Comparison of ENCODE assay signal across 28 cellular contexts in genomic region chr3:69896095-69896494, GRCh38.
"Had no signal": no experiment of that assay in that cellular context is flagged by ENCODE, and none has a peak within 500 bp of the region (broad histone marks: within the 10 kb centered on the region; RNA-seq: fewer than 3 reads in every experiment).

No MANE protein-coding gene starts in this region.

- H3K9me3 Mint-ChIP-seq: naive thymus-derived CD4-positive, alpha-beta T cell; natural killer cell; nephron; stimulated activated memory B cell treated with anti-CD40 and anti-IgM and Interleukin-4, amounts not matched to agents 10 μg/mL and 1 μg/mL and 100 μg/mL, for 72 hours; stimulated activated naive CD8-positive, alpha-beta T cell treated with anti-CD3 and anti-CD28 coated beads, Interleukin-15, amount 100 ng/mL, for 72 hours had no signal

- H3K27me3 Mint-ChIP-seq: progenitor cell of endocrine pancreas; stimulated activated memory B cell treated with anti-CD40 and anti-IgM and Interleukin-4, amounts not matched to agents 10 μg/mL and 1 μg/mL and 100 μg/mL, for 72 hours; stimulated activated naive CD8-positive, alpha-beta T cell treated with anti-CD3 and anti-CD28 coated beads, Interleukin-15, amount 100 ng/mL, for 72 hours had no signal

- H3K4me3 Mint-ChIP-seq: naive thymus-derived CD4-positive, alpha-beta T cell; natural killer cell; nephron; stimulated activated memory B cell treated with anti-CD40 and anti-IgM and Interleukin-4, amounts not matched to agents 10 μg/mL and 1 μg/mL and 100 μg/mL, for 72 hours; stimulated activated naive CD8-positive, alpha-beta T cell treated with anti-CD3 and anti-CD28 coated beads, Interleukin-15, amount 100 ng/mL, for 72 hours had no signal

- H3K4me1 ChIP-seq: pancreas, right lobe of liver, tibial nerve, upper lobe of left lung had no signal

- H3K36me3 Mint-ChIP-seq: naive thymus-derived CD4-positive, alpha-beta T cell; natural killer cell; stimulated activated memory B cell treated with anti-CD40 and anti-IgM and Interleukin-4, amounts not matched to agents 10 μg/mL and 1 μg/mL and 100 μg/mL, for 72 hours had no signal

- H3K9me3 ChIP-seq: neutrophil, pancreas, psoas muscle, right lobe of liver, sigmoid colon, thoracic aorta, thyroid gland, tibial nerve, upper lobe of left lung, vagina had no signal

- DNase-seq: naive thymus-derived CD4-positive, alpha-beta T cell; natural killer cell; nucleus accumbens; pancreas; posterior cingulate gyrus; psoas muscle; right cardiac atrium; right lobe of liver; sigmoid colon; small intestine; stimulated activated CD4-positive, alpha-beta T cell treated with anti-CD3 and anti-CD28 coated beads, Interleukin-15, amount 100 ng/mL, for 24 hours; stimulated activated CD4-positive, alpha-beta T cell treated with anti-CD3 and anti-CD28 coated beads, Interleukin-2, amount 100 ng/mL, for 24 hours; stimulated activated CD4-positive, alpha-beta T cell treated with anti-CD3 and anti-CD28 coated beads, Interleukin-2, amount 100 ng/mL, for 48 hours; stimulated activated CD4-positive, alpha-beta T cell treated with anti-CD3 and anti-CD28 coated beads, Interleukin-4, amount 100 ng/mL, for 4 hours; stimulated activated CD8-positive, alpha-beta memory T cell treated with anti-CD3 and anti-CD28 coated beads, Interleukin-4, amount 100 ng/mL, for 48 hours; stimulated activated naive CD4-positive, alpha-beta T cell; stimulated activated naive CD8-positive, alpha-beta T cell treated with anti-CD3 and anti-CD28 coated beads, Interleukin-15, amount 100 ng/mL, for 72 hours; stimulated activated naive CD8-positive, alpha-beta T cell treated with anti-CD3 and anti-CD28 coated beads, Interleukin-15, Interleukin-2, amounts not matched to agents 100 U/mL and 50 U/mL, for 24 hours; thyroid gland; trophoblast cell; upper lobe of left lung had no signal

- H3K27me3 ChIP-seq: neutrophil, pancreas, right lobe of liver, sigmoid colon, thyroid gland, tibial nerve, upper lobe of left lung, vagina had no signal

- H3K27ac Mint-ChIP-seq: naive thymus-derived CD4-positive, alpha-beta T cell; natural killer cell; nephron; progenitor cell of endocrine pancreas; stimulated activated memory B cell treated with anti-CD40 and anti-IgM and Interleukin-4, amounts not matched to agents 10 μg/mL and 1 μg/mL and 100 μg/mL, for 72 hours; stimulated activated naive CD8-positive, alpha-beta T cell treated with anti-CD3 and anti-CD28 coated beads, Interleukin-15, amount 100 ng/mL, for 72 hours had no signal

- H3K4me1 Mint-ChIP-seq: naive thymus-derived CD4-positive, alpha-beta T cell; natural killer cell; nephron; stimulated activated memory B cell treated with anti-CD40 and anti-IgM and Interleukin-4, amounts not matched to agents 10 μg/mL and 1 μg/mL and 100 μg/mL, for 72 hours; stimulated activated naive CD8-positive, alpha-beta T cell treated with anti-CD3 and anti-CD28 coated beads, Interleukin-15, amount 100 ng/mL, for 72 hours had no signal

- H3K27ac ChIP-seq: neutrophil, pancreas, psoas muscle, right lobe of liver, sigmoid colon, thoracic aorta, thyroid gland, tibial nerve, upper lobe of left lung, vagina had no signal

- H3K4me3 ChIP-seq: pancreas, psoas muscle, right lobe of liver, sigmoid colon, thoracic aorta, thyroid gland, tibial nerve, upper lobe of left lung, vagina had no signal

- ATAC-seq: naive thymus-derived CD4-positive, alpha-beta T cell; natural killer cell; pancreas; psoas muscle; right cardiac atrium; right lobe of liver; stimulated activated memory B cell treated with anti-CD40 and anti-IgM and Interleukin-4, amounts not matched to agents 10 μg/mL and 1 μg/mL and 100 μg/mL, for 72 hours; stimulated activated naive CD8-positive, alpha-beta T cell treated with anti-CD3 and anti-CD28 coated beads, Interleukin-15, amount 100 ng/mL, for 72 hours; stimulated activated naive CD8-positive, alpha-beta T cell treated with anti-CD3 and anti-CD28 coated beads, Interleukin-15, Interleukin-2, amounts not matched to agents 100 U/mL and 50 U/mL, for 24 hours had no signal

- H3K36me3 ChIP-seq: neutrophil, pancreas, right lobe of liver, sigmoid colon, thoracic aorta, thyroid gland, tibial nerve, upper lobe of left lung, vagina had no signal
